9 cellular contexts compared by ENCODE assay signal in genomic region chr14:51996148-51996746, GRCh38. TPM values are rescaled to one million over a fixed set of nuclear protein-coding genes. Genes with fewer than 3 reads are reported as not detected.
DNase-seq lines count a peak whose midpoint lies in the region; ATAC-seq, FAIRE-seq and TF ChIP-seq lines count a peak whose summit lies in the region.
"Had no signal": no experiment of that assay in that cellular context is flagged by ENCODE, and none has a peak within 500 bp of the region (broad histone marks: within the 10 kb centered on the region; RNA-seq: fewer than 3 reads in every experiment).

No MANE protein-coding gene starts in this region.

- no peak overlapping the region for H3K9ac ChIP-seq in keratinocyte (ENCODE audit: control insufficient read depth, extremely low read depth, insufficient read depth, low read length)

- H3K9me1 ChIP-seq in keratinocyte (ENCODE audit: control insufficient read depth, extremely low read depth, insufficient read depth, low read length) = no peaks in the 10 kb centered on the region

- no peak for FAIRE-seq in keratinocyte (lab: Jason Lieb, UNC)

- intact Hi-C loops in adrenal gland (cut with DNase I) = no loop called here

- H3K4me2 ChIP-seq in keratinocyte (ENCODE audit: control insufficient read depth, extremely low read depth, insufficient read depth, low read depth, low read length) = no peak overlapping the region

- dilution Hi-C loops in keratinocyte (cut with MboI; ENCODE audit: extremely low pct_ligation_motif_present, low sequenced_read_pairs) = no loop called here

- peak; percentile 42 to 73 (median 62) for TF ChIP-seq CTCF in adrenal gland (IDR thresholded peaks at IDR 0.05)
- peak in 2 of 3 experiments; percentile 44 to 52 for TF ChIP-seq CTCF in keratinocyte (optimal IDR thresholded peaks at IDR 0.05 in 1 of 3, IDR thresholded peaks at IDR 0.05 in 1 of 3, conservative IDR thresholded peaks at IDR 0.05 in 1 of 3; ENCODE audit: extremely low read depth in 1 of 3, insufficient read depth in 2 of 3, low read length in 3 of 3)

- H3K27me3 ChIP-seq in adrenal gland (no peaks in the 10 kb centered on the region), keratinocyte (ENCODE audit: control insufficient read depth, extremely low read depth, insufficient read depth, low read length) (no peaks in the 10 kb centered on the region)

- WGBS in adrenal gland, 4 donors = 43 to 52% (median 50%) methylated on average over 4 of the region's 4 CpGs

- no peak for TF ChIP-seq POLR2A in adrenal gland (IDR thresholded peaks at IDR 0.05)

- H3K27ac ChIP-seq in adrenal gland = no peak overlapping the region
- no peak overlapping the region for H3K27ac ChIP-seq in keratinocyte (ENCODE audit: control insufficient read depth, insufficient read depth, low read length)

- ATAC-seq in GM21423 (IDR thresholded peaks at IDR 0.05; ENCODE audit: unreplicated experiment) (no peak), GM21515 (IDR thresholded peaks at IDR 0.05; ENCODE audit: unreplicated experiment) (no peak)

- no peak overlapping the region for H2AFZ ChIP-seq in keratinocyte (ENCODE audit: control insufficient read depth, low read length)

- H3K4me1 ChIP-seq in adrenal gland (replicated peaks in 1 of 2) (peaks cover 0 to 18% of the 10 kb centered on the region in 2 donors), keratinocyte (ENCODE audit: control insufficient read depth, extremely low read depth, insufficient read depth, low read length) (no peaks in the 10 kb centered on the region)

- H3K79me2 ChIP-seq in keratinocyte (ENCODE audit: control insufficient read depth, insufficient read depth, low read length) = peaks cover 34% of the 10 kb centered on the region

- H3K4me3 ChIP-seq in adrenal gland (no peak overlapping the region), keratinocyte (ENCODE audit: control insufficient read depth in 2 of 3, extremely low read depth in 1 of 3, insufficient read depth in 2 of 3, low read depth in 1 of 3, low read length in 3 of 3) (no peak overlapping the region)

- H3K36me3 ChIP-seq in adrenal gland (replicated peaks in 1 of 2) (peaks cover 0 to 55% of the 10 kb centered on the region in 2 donors), keratinocyte (ENCODE audit: control insufficient read depth in 2 of 2, extremely low read depth in 1 of 2, insufficient read depth in 2 of 2, low read length in 2 of 2) (peaks cover 6 to 23% of the 10 kb centered on the region in 2 experiments)

- H4K20me1 ChIP-seq in keratinocyte (ENCODE audit: control insufficient read depth, extremely low read depth, insufficient read depth, low read length) = no peaks in the 10 kb centered on the region

- H3K9me3 ChIP-seq in adrenal gland (replicated peaks in 1 of 3) (no peaks in the 10 kb centered on the region), keratinocyte (ENCODE audit: control insufficient read depth, low read depth, low read length) (no peaks in the 10 kb centered on the region)

- peak; percentile 21 for DNase-seq in stimulated activated CD4-positive, alpha-beta T cell treated with anti-CD3 and anti-CD28 coated beads, Interleukin-4, amount 100 ng/mL, for 24 hours
- no peak for DNase-seq in stimulated activated CD4-positive, alpha-beta T cell treated with anti-CD3 and anti-CD28 coated beads, Interleukin-4, amount 100 ng/mL, for 1 hour
- DNase-seq in adrenal gland (no peak), keratinocyte (ENCODE audit: low read depth, low spot score) (no peak), GOT3 (lab: John Stamatoyannopoulos, UW) (no peak), GDM1 (lab: John Stamatoyannopoulos, UW) (no peak)
- DNase-seq: activated CD4-positive, CD25-positive, alpha-beta regulatory T cell had no signal

RNA-seq across cellular contexts. Expression of gene RTRAF, which starts 6.9 kb away (rescaled TPM):
- total RNA-seq in adrenal gland = 100 to 1,000 TPM in 4 of 8 donors, 10 to 100 TPM in 4; 12.9 to 220 (median 108) TPM
- polyA plus RNA-seq in adrenal gland (100 to 1,000 TPM; 215 to 308 (median 219) TPM), keratinocyte (106 to 255 TPM (median 196 TPM) in 3 replicates)
- 150 TPM for polyA plus RNA-seq in keratinocyte (2011; ENCODE audit: low read depth)
- 132 and 225 TPM in 2 replicates for polyA plus RNA-seq in keratinocyte (2011; cell fraction: cytosol; rRNA removed)
- polyA plus RNA-seq in keratinocyte (2011; cell fraction: nucleus; rRNA removed) = 56.6 and 75.0 TPM in 2 replicates
- 226 and 229 TPM in 2 replicates for polyA plus RNA-seq in keratinocyte (2012; ENCODE audit: low replicate concordance)
- polyA minus RNA-seq in keratinocyte = 35.4 to 98.9 TPM (median 54.1 TPM) in 3 replicates
- 166 TPM for polyA minus RNA-seq in keratinocyte (2011; cell fraction: cytosol; rRNA and poly(A)+ RNA removed)
- polyA minus RNA-seq in keratinocyte (2011; cell fraction: nucleus; rRNA and poly(A)+ RNA removed) = 34.2 and 46.6 TPM in 2 replicates
